12 cellular contexts compared by ENCODE assay signal in the genomic region with DNA sequence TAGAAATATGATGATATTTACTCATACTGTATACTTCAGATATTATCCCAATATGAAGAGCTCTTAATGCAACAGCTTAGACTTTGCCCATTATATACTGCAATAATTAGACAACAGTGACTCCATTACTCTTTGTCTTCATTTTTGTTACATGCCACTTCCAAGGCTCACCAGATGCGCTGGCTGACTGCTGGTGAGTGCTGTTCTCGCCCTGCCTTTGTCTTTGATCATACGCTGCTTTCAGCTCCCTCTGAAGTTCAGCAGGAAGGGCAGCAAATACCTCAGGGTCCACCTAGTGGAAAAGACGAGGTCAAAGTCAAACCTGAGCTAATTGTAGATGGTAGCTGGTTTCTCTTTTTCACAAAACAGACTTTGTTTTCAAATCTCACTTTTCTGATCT.
DNase-seq lines count a peak whose midpoint lies in the region; ATAC-seq and TF ChIP-seq lines count a peak whose summit lies in the region.
"Had no signal": no experiment of that assay in that cellular context is flagged by ENCODE, and none has a peak within 500 bp of the region (broad histone marks: within the 10 kb centered on the region; RNA-seq: fewer than 3 reads in every experiment).

No MANE protein-coding gene starts in this region.

- no peaks in the 10 kb centered on the region for H3K9me3 Mint-ChIP-seq in activated naive CD4-positive, alpha-beta T cell treated with anti-CD3 and anti-CD28 coated beads, Interleukin-2, amount 50 U/mL, for 24 hours
- no peaks in the 10 kb centered on the region for H3K9me3 Mint-ChIP-seq in activated naive CD8-positive, alpha-beta T cell treated with anti-CD3 and anti-CD28 coated beads, Interleukin-2, amount 10 ng/mL, durations not matched to agents 7 days and 5 days
- H3K9me3 Mint-ChIP-seq: CD14-positive monocyte had no signal

- no peak for TF ChIP-seq CTCF in tibial nerve (IDR thresholded peaks at IDR 0.05)
- no peak for TF ChIP-seq CTCF in osteoblast (IDR thresholded peaks at IDR 0.05; ENCODE audit: extremely low read depth, low read depth, low read length)

- H3K4me3 ChIP-seq in tibial nerve = no peak overlapping the region
- no peak overlapping the region for H3K4me3 ChIP-seq in osteoblast (ENCODE audit: insufficient read depth, low read length)

- H3K9me3 ChIP-seq in tibial nerve = no peaks in the 10 kb centered on the region
- H3K9me3 ChIP-seq in osteoblast (ENCODE audit: low read depth, low read length) = no peaks in the 10 kb centered on the region

- WGBS in tibial nerve, 2 donors = 69 to 71% methylated on average over 4 of the region's 4 CpGs

- H3K27me3 ChIP-seq in tibial nerve (no peaks in the 10 kb centered on the region), osteoblast (ENCODE audit: insufficient read depth, low read length) (no peaks in the 10 kb centered on the region)

- H3K4me3 Mint-ChIP-seq in activated naive CD4-positive, alpha-beta T cell treated with anti-CD3 and anti-CD28 coated beads, Interleukin-2, amount 50 U/mL, for 24 hours = no peak overlapping the region
- no peak overlapping the region for H3K4me3 Mint-ChIP-seq in activated naive CD8-positive, alpha-beta T cell treated with anti-CD3 and anti-CD28 coated beads, Interleukin-2, amount 10 ng/mL, durations not matched to agents 7 days and 5 days
- H3K4me3 Mint-ChIP-seq: CD14-positive monocyte had no signal

- H3K36me3 ChIP-seq in tibial nerve (peaks cover 0 to 94% (median 5%) of the 10 kb centered on the region in 3 donors), osteoblast (ENCODE audit: insufficient read depth, low read length) (peaks cover 76% of the 10 kb centered on the region)

- no peaks in the 10 kb centered on the region for H3K79me2 ChIP-seq in osteoblast (ENCODE audit: insufficient read depth, low read length)

- H2AFZ ChIP-seq in osteoblast (ENCODE audit: low read length) = no peak overlapping the region

- POLR2A ChIA-PET in activated naive CD8-positive, alpha-beta T cell treated with anti-CD3 and anti-CD28 coated beads, Interleukin-2, amount 10 ng/mL, durations not matched to agents 7 days and 5 days (lab: Charles Lee) = no interaction called here

- H4K20me1 ChIP-seq in osteoblast (ENCODE audit: insufficient read depth, low read length) = no peaks in the 10 kb centered on the region

- no peak for TF ChIP-seq EP300 in tibial nerve (IDR thresholded peaks at IDR 0.05)

- H3K4me1 Mint-ChIP-seq in activated naive CD4-positive, alpha-beta T cell treated with anti-CD3 and anti-CD28 coated beads, Interleukin-2, amount 50 U/mL, for 24 hours = peaks cover 19% of the 10 kb centered on the region
- H3K4me1 Mint-ChIP-seq in activated naive CD8-positive, alpha-beta T cell treated with anti-CD3 and anti-CD28 coated beads, Interleukin-2, amount 10 ng/mL, durations not matched to agents 7 days and 5 days = peaks cover 4% of the 10 kb centered on the region
- H3K4me1 Mint-ChIP-seq: CD14-positive monocyte had no signal

- peak; percentile 59 for ATAC-seq in activated naive CD8-positive, alpha-beta T cell treated with anti-CD3 and anti-CD28 coated beads, Interleukin-2, amount 10 ng/mL, durations not matched to agents 7 days and 5 days (ENCODE audit: low read depth)

- H3K4me1 ChIP-seq in tibial nerve (peaks cover 0 to 7% (median 0%) of the 10 kb centered on the region in 4 donors), osteoblast (ENCODE audit: insufficient read depth, low read length) (peaks cover 8% of the 10 kb centered on the region)

- peaks cover 13% of the 10 kb centered on the region for H3K36me3 Mint-ChIP-seq in activated naive CD4-positive, alpha-beta T cell treated with anti-CD3 and anti-CD28 coated beads, Interleukin-2, amount 50 U/mL, for 24 hours
- peaks cover 28% of the 10 kb centered on the region for H3K36me3 Mint-ChIP-seq in activated naive CD8-positive, alpha-beta T cell treated with anti-CD3 and anti-CD28 coated beads, Interleukin-2, amount 10 ng/mL, durations not matched to agents 7 days and 5 days

- H3K27ac ChIP-seq in temporal lobe (ENCODE audit: low read depth, low read length) (peak overlapping the region; percentile 40), tibial nerve (no peak overlapping the region), osteoblast (ENCODE audit: low read depth, low read length) (no peak overlapping the region)

- no peaks in the 10 kb centered on the region for H3K27me3 Mint-ChIP-seq in activated naive CD4-positive, alpha-beta T cell treated with anti-CD3 and anti-CD28 coated beads, Interleukin-2, amount 50 U/mL, for 24 hours
- no peaks in the 10 kb centered on the region for H3K27me3 Mint-ChIP-seq in activated naive CD8-positive, alpha-beta T cell treated with anti-CD3 and anti-CD28 coated beads, Interleukin-2, amount 10 ng/mL, durations not matched to agents 7 days and 5 days

- DNase-seq in activated naive CD4-positive, alpha-beta T cell treated with anti-CD3 and anti-CD28 coated beads, Interleukin-2, amount 50 U/mL, for 16 hours = no peak
- no peak for DNase-seq in activated naive CD8-positive, alpha-beta T cell treated with anti-CD3 and anti-CD28 coated beads, Interleukin-2, amount 10 ng/mL, durations not matched to agents 7 days and 5 days
- peak; percentile 71 for DNase-seq in iPS-NIHi7 (ENCODE audit: extremely low spot score)
- DNase-seq in AML-193 (lab: John Stamatoyannopoulos, UW) = no peak
- no peak for DNase-seq in tibial nerve (ENCODE audit: low spot score in 2 of 2)
- DNase-seq in osteoblast (ENCODE audit: insufficient read length, low spot score, missing footprints) = no peak
- DNase-seq: activated CD4-positive, CD25-positive, alpha-beta regulatory T cell treated with anti-CD3 and anti-CD28 coated beads, Interleukin-2, amount 50 U/mL, for 72 hours; cerebellar nuclear complex; stimulated activated naive CD4-positive, alpha-beta T cell treated with Interleukin-2 at 50 U/mL for 16 hours had no signal

- peak overlapping the region; percentile 61 for H3K27ac Mint-ChIP-seq in activated naive CD4-positive, alpha-beta T cell treated with anti-CD3 and anti-CD28 coated beads, Interleukin-2, amount 50 U/mL, for 24 hours
- H3K27ac Mint-ChIP-seq in activated naive CD8-positive, alpha-beta T cell treated with anti-CD3 and anti-CD28 coated beads, Interleukin-2, amount 10 ng/mL, durations not matched to agents 7 days and 5 days = peak overlapping the region; percentile 14

- no peak for TF ChIP-seq POLR2A in tibial nerve (IDR thresholded peaks at IDR 0.05)

- no peak overlapping the region for H3K4me2 ChIP-seq in osteoblast (ENCODE audit: insufficient read depth, low read length)
